Comparison of ENCODE assay signal across 1 cellular context in genomic region chr1:2073382-2074230, GRCh38.
A peak's percentile ranks its signal among the peaks of the same experiment; 100 is the strongest.
TF ChIP-seq lines count a peak whose summit lies in the region.

No MANE protein-coding gene starts in this region.

TF ChIP-seq in HepG2, 621 proteins besides CTCF, POLR2A, EP300 and RAD21:
- 0 out of 2 replicates have a peak, but pooled peaks have one; percentile 52 for TF ChIP-seq PRDM15 (CRISPR knock-in tag; IDR thresholded peaks at IDR 0.05)
- TF ChIP-seq NFIB (CRISPR knock-in tag; IDR thresholded peaks at IDR 0.05; ENCODE audit: borderline replicate concordance), result no peak
- 0 out of 4 replicates have a peak, but pooled peaks of 1 of the 2 experiments have one; percentile 13 for TF ChIP-seq MAFK (conservative IDR thresholded peaks at IDR 0.05 in 1 of 2, IDR thresholded peaks at IDR 0.05 in 1 of 2; ENCODE audit: low read length in 2 of 2)
- peak; percentile 18 for TF ChIP-seq AGO2 (optimal IDR thresholded peaks at IDR 0.05; ENCODE audit: low read depth, low read length)
- no peak for TF ChIP-seq ZNF274 (CRISPR knock-in tag; IDR thresholded peaks at IDR 0.05)
- no peak for TF ChIP-seq ZNF644 (CRISPR knock-in tag; IDR thresholded peaks at IDR 0.05; ENCODE audit: low read depth)
